ENCODE assay signal across 20 cellular contexts in the genomic region with DNA sequence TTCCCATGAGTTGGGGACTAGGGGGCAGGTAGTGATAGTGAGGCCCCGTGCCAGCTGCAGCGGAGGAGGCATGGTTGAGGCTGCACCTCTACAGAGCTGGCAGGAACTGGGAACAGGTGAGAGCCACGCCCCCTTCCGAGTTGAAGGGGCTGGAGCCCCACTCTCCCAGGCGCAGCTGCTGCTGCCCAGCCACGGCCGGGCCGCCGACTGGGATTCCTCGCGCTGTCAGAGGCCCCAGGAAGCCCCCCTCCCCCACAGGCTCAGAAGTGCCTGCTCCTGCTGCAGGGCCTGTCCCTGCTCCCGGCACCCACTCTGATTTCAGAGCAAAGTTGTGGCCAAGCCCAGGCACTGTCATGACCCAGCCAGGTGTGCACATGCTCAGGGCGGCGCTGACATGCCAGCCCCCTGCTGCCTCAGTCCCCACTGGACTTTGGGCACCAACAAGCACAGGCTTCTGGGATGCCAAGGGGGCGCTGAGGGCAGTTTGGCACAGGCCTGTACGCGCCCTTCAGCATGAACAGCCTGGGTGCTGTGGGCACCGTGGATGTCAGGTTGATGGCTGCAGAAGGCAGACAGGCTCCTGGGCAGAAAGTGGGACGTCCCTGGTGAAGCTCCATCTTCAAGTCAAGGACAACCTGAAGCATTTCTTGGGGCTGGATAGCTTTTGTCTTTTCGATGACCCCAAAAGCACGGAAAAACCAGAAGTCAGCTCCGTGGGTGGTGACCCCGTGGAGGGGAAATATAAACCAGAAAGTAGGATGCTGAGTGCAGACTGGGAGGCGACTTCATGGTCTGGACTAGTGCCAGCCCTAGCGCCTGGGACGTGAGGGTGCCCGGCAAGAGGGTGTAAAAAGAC.
DNase-seq lines count a peak whose midpoint lies in the region; ATAC-seq, FAIRE-seq and TF ChIP-seq lines count a peak whose summit lies in the region.
"Had no signal": no experiment of that assay in that cellular context is flagged by ENCODE, and none has a peak within 500 bp of the region (broad histone marks: within the 10 kb centered on the region; RNA-seq: fewer than 3 reads in every experiment).

No MANE protein-coding gene starts in this region.

- H3K56ac ChIP-seq in H1 (replicated peaks; ENCODE audit: insufficient read length, low read depth, low read length): peak overlapping the region; percentile 6

- no peaks in the 10 kb centered on the region for H3K9me3 ChIP-seq in H1 (ENCODE audit: insufficient read depth in 2 of 2, low read depth in 1 of 2, low read length in 1 of 2)
- no peaks in the 10 kb centered on the region for H3K9me3 ChIP-seq in neuronal stem cell (replicated peaks in 1 of 2; ENCODE audit: control insufficient read depth in 2 of 2, insufficient read depth in 1 of 2, low read depth in 1 of 2, low read length in 2 of 2)
- no peaks in the 10 kb centered on the region for H3K9me3 ChIP-seq in T-helper 17 cell (ENCODE audit: control insufficient read depth, low read length, poor library complexity, severe bottlenecking)
- H3K9me3 ChIP-seq: right atrium auricular region, testis had no signal

- H3K4me1 ChIP-seq in H1 (replicated peaks in 1 of 4; ENCODE audit: control insufficient read depth in 3 of 4, insufficient read depth in 4 of 4, low read length in 3 of 4) (peaks cover 0 to 10% (median 8%) of the 10 kb centered on the region in 4 experiments; a peak in 6 of 7 replicates), neuronal stem cell (ENCODE audit: control insufficient read depth in 2 of 2, insufficient read depth in 1 of 2, low read depth in 1 of 2, low read length in 2 of 2) (peaks cover 12 to 32% of the 10 kb centered on the region in 2 donors)
- H3K4me1 ChIP-seq: right atrium auricular region, testis had no signal

- no peak overlapping the region for H3K4ac ChIP-seq in H1 (replicated peaks; ENCODE audit: insufficient read length, low read depth, low read length)
- peak overlapping the region; percentile 80 for H3K4ac ChIP-seq in neuronal stem cell (ENCODE audit: low read length)

- H2BK15ac ChIP-seq in H1 (ENCODE audit: low read length) (peak overlapping the region; percentile 41; the same call in 1 of the 2 replicates), neuronal stem cell (ENCODE audit: low read length) (peak overlapping the region; percentile 95)

- H2AK5ac ChIP-seq in H1 (ENCODE audit: low read depth, low read length) (no peak overlapping the region; the same call in 1 of the 2 replicates), neuronal stem cell (ENCODE audit: low read depth, low read length) (peak overlapping the region; percentile 90)

- H3K23ac ChIP-seq in H1 (ENCODE audit: insufficient read length) (no peak overlapping the region), neuronal stem cell (ENCODE audit: low read depth, low read length, poor library complexity) (peak overlapping the region; percentile 57)

- H3K36me3 Mint-ChIP-seq in activated naive CD4-positive, alpha-beta T cell treated with anti-CD3 and anti-CD28 coated beads, Interleukin-2, amount 50 U/mL, for 72 hours: peaks cover 0 to 15% of the 10 kb centered on the region in 2 donors
- peaks cover 2% of the 10 kb centered on the region for H3K36me3 Mint-ChIP-seq in T-helper 17 cell (ENCODE audit: low read depth)

- TF ChIP-seq CTCF in H1 (IDR thresholded peaks at IDR 0.05; ENCODE audit: control extremely low read depth in 1 of 3, insufficient read depth in 1 of 3, low read depth in 1 of 3, low read length in 3 of 3) (no peak), GM10248 (IDR thresholded peaks at IDR 0.05; ENCODE audit: control extremely low read depth, extremely low read depth, low read depth, missing control alignments) (no peak)

- H2BK12ac ChIP-seq in H1 (ENCODE audit: low read depth, low read length): 0 out of 2 replicates have a peak overlapping the region, but pooled peaks have one; percentile 42
- H2BK12ac ChIP-seq in neuronal stem cell (ENCODE audit: low read length): peak overlapping the region; percentile 98

- TF ChIP-seq RAD21 in H1 (IDR thresholded peaks at IDR 0.05 in 1 of 2, conservative IDR thresholded peaks at IDR 0.05 in 1 of 2; ENCODE audit: low read depth in 2 of 2, low read length in 2 of 2): 0 out of 4 replicates have a peak, but pooled peaks have one; percentile 5 to 23

- H4K8ac ChIP-seq in H1 (ENCODE audit: extremely low read depth, insufficient read depth, low read length) (no peak overlapping the region), neuronal stem cell (ENCODE audit: low read depth, low read length) (peak overlapping the region; percentile 90)

- H4K20me1 ChIP-seq in H1 (replicated peaks in 1 of 2; ENCODE audit: control insufficient read depth in 1 of 2, insufficient read depth in 2 of 2, low read length in 2 of 2): peaks cover 0 to 2% of the 10 kb centered on the region in 2 experiments

- H3K27me3 Mint-ChIP-seq in T-helper 17 cell: no peaks in the 10 kb centered on the region
- H3K27me3 Mint-ChIP-seq: activated CD4-positive, alpha-beta T cell treated with anti-CD3 and anti-CD28 coated beads, Interleukin-2, amount 10 ng/mL, durations not matched to agents 24 days and 14 days; CD4-positive, alpha-beta T cell; stimulated activated memory B cell treated with anti-CD40 and anti-IgM and Interleukin-4, amounts not matched to agents 10 μg/mL and 1 μg/mL and 100 μg/mL, for 72 hours had no signal

- CTCF ChIA-PET in H1 (lab: Charles Lee; ENCODE audit: partially characterized antibody): interaction anchor here (1.0 to 1.8 kb wide), 7 partner anchors 9 to 678 kb away, joined by 3 to 5 read pairs (median 3); no protein-coding TSS in a partner anchor
- CTCF ChIA-PET in GM10248 (lab: Yijun Ruan, JAX): interaction anchor here (1.2 kb wide), 1 partner anchor 13 kb away, joined by 4 read pairs; no protein-coding TSS in a partner anchor

- no peak overlapping the region for H3K14ac ChIP-seq in H1 (ENCODE audit: insufficient read length)
- H3K14ac ChIP-seq in neuronal stem cell (ENCODE audit: low read length): peak overlapping the region; percentile 50

- no peaks in the 10 kb centered on the region for H3K9me3 Mint-ChIP-seq in activated naive CD4-positive, alpha-beta T cell treated with anti-CD3 and anti-CD28 coated beads, Interleukin-2, amount 50 U/mL, for 72 hours
- H3K9me3 Mint-ChIP-seq: activated CD4-positive, alpha-beta T cell treated with anti-CD3 and anti-CD28 coated beads, Interleukin-2, amount 10 ng/mL, durations not matched to agents 24 days and 14 days; CD4-positive, alpha-beta T cell; stimulated activated memory B cell treated with anti-CD40 and anti-IgM and Interleukin-4, amounts not matched to agents 10 μg/mL and 1 μg/mL and 100 μg/mL, for 72 hours had no signal

- DNase-seq in NCI-H748 (lab: John Stamatoyannopoulos, UW; ENCODE audit: unreplicated experiment) (peak; percentile 42), NCI-H748 treated with DMSO at 0.1 percent for 48 hours (lab: John Stamatoyannopoulos, UW) (no peak), Kasumi-1 (lab: John Stamatoyannopoulos, UW) (peak; percentile 33), H1 (ENCODE audit: low read depth in 1 of 2, low spot score in 2 of 2) (peak; percentile 21 to 81), neuronal stem cell (ENCODE audit: low spot score) (no peak), GM10248 (ENCODE audit: extremely low spot score) (no peak), T-helper 17 cell (no peak)
- no peak for DNase-seq in activated naive CD4-positive, alpha-beta T cell treated with anti-CD3 and anti-CD28 coated beads, Interleukin-2, amount 50 U/mL, for 72 hours (ENCODE audit: low spot score in 2 of 2)
- DNase-seq: activated CD4-positive, alpha-beta T cell treated with anti-CD3 and anti-CD28 coated beads, Interleukin-2, amount 10 ng/mL, durations not matched to agents 24 days and 14 days; activated CD8-positive, alpha-beta memory T cell treated with anti-CD3 and anti-CD28 coated beads, Interleukin-2, amount 50 U/mL, for 48 hours; activated effector memory CD4-positive, alpha-beta T cell treated with anti-CD3 and anti-CD28 coated beads, Interleukin-2, amount 50 U/mL, for 16 hours; CD4-positive, alpha-beta T cell; GOT3; NCI-H1436 treated with DMSO at 0.1 percent for 48 hours; NCI-H446; SW 1271; testis had no signal

- peaks cover 7% of the 10 kb centered on the region for H3K4me1 Mint-ChIP-seq in T-helper 17 cell
- H3K4me1 Mint-ChIP-seq: activated CD4-positive, alpha-beta T cell treated with anti-CD3 and anti-CD28 coated beads, Interleukin-2, amount 10 ng/mL, durations not matched to agents 24 days and 14 days; stimulated activated memory B cell treated with anti-CD40 and anti-IgM and Interleukin-4, amounts not matched to agents 10 μg/mL and 1 μg/mL and 100 μg/mL, for 72 hours had no signal

- H3K4me2 ChIP-seq in H1 (ENCODE audit: insufficient read depth in 1 of 2, low read depth in 2 of 2, low read length in 2 of 2) (peak overlapping the region; percentile 4 to 41; a peak in 3 of 4 replicates), neuronal stem cell (ENCODE audit: insufficient read depth, low read length, poor library complexity, severe bottlenecking) (no peak overlapping the region)

- H3K18ac ChIP-seq in H1 (ENCODE audit: extremely low read depth, low read length) (peak overlapping the region; percentile 63), neuronal stem cell (ENCODE audit: low read length) (peak overlapping the region; percentile 95)

- H3K79me1 ChIP-seq in H1 (ENCODE audit: low read depth, low read length) (no peaks in the 10 kb centered on the region), neuronal stem cell (ENCODE audit: low read depth, low read length) (no peaks in the 10 kb centered on the region)

- H2BK5ac ChIP-seq in H1 (ENCODE audit: low read depth, low read length) (peak overlapping the region; percentile 38; the same call in 1 of the 2 replicates), neuronal stem cell (ENCODE audit: low read length) (peak overlapping the region; percentile 43)

- no peaks in the 10 kb centered on the region for H3K23me2 ChIP-seq in H1 (ENCODE audit: low read depth, low read length)

- no peak overlapping the region for H3K27ac Mint-ChIP-seq in activated naive CD4-positive, alpha-beta T cell treated with anti-CD3 and anti-CD28 coated beads, Interleukin-2, amount 50 U/mL, for 72 hours
- no peak overlapping the region for H3K27ac Mint-ChIP-seq in T-helper 17 cell
- H3K27ac Mint-ChIP-seq: activated CD4-positive, alpha-beta T cell treated with anti-CD3 and anti-CD28 coated beads, Interleukin-2, amount 10 ng/mL, durations not matched to agents 24 days and 14 days; CD4-positive, alpha-beta T cell; stimulated activated memory B cell treated with anti-CD40 and anti-IgM and Interleukin-4, amounts not matched to agents 10 μg/mL and 1 μg/mL and 100 μg/mL, for 72 hours had no signal

- no peak for TF ChIP-seq POLR2A in H1 (IDR thresholded peaks at IDR 0.05; ENCODE audit: control extremely low read depth in 1 of 2, low read depth in 2 of 2, low read length in 2 of 2)

- no peaks in the 10 kb centered on the region for H3K79me2 ChIP-seq in H1 (ENCODE audit: control insufficient read depth in 1 of 2, insufficient read depth in 2 of 2, low read length in 2 of 2)

- H2AFZ ChIP-seq in H1 (ENCODE audit: low read length) (no peak overlapping the region), neuronal stem cell (ENCODE audit: low read length) (no peak overlapping the region)

- H3K4me3 ChIP-seq in H1 (ENCODE audit: extremely low read depth in 1 of 4, insufficient read depth in 2 of 4, low read depth in 3 of 4, low read length in 4 of 4) (peak overlapping the region in 1 of 4 experiments; percentile 28; a peak in 2 of 8 replicates), neuronal stem cell (ENCODE audit: low read length in 2 of 2) (no peak overlapping the region)
- H3K4me3 ChIP-seq: cardiac muscle cell, right atrium auricular region, testis had no signal

- no peak overlapping the region for H3K27ac ChIP-seq in H1 (ENCODE audit: low read depth, low read length)
- no peak overlapping the region for H3K27ac ChIP-seq in neuronal stem cell (replicated peaks; ENCODE audit: low read length)
- H3K27ac ChIP-seq: cardiac muscle cell, right atrium auricular region, testis had no signal

- H3K27me3 ChIP-seq in H1 (replicated peaks in 1 of 4; ENCODE audit: control insufficient read depth in 3 of 4, extremely low read depth in 1 of 4, insufficient read depth in 3 of 4, low read length in 3 of 4) (no peaks in the 10 kb centered on the region), neuronal stem cell (ENCODE audit: control insufficient read depth in 3 of 3, insufficient read depth in 3 of 3, low read depth in 1 of 3, low read length in 3 of 3) (no peaks in the 10 kb centered on the region)
- H3K27me3 ChIP-seq: cardiac muscle cell, right atrium auricular region, testis had no signal

- H3K9ac ChIP-seq in H1 (replicated peaks in 1 of 4; ENCODE audit: extremely low read depth in 1 of 4, low read depth in 3 of 4, low read length in 3 of 4): no peak overlapping the region
- H3K9ac ChIP-seq in neuronal stem cell (ENCODE audit: low read depth, low read length, poor library complexity): peak overlapping the region; percentile 83

- 69% methylated on average over 27 of the region's 27 CpGs; no CpG with 5 or more reads in 1 of the 2 experiments for WGBS in H1 (ENCODE audit: extremely low coverage in 1 of 2, insufficient coverage in 1 of 2, insufficient read length in 1 of 2, insufficient replicate concordance in 2 of 2, low coverage in 1 of 2, low lambda C conversion rate in 2 of 2, missing lambda C conversion rate in 1 of 2), 2 experiments
- WGBS in neuronal stem cell (ENCODE audit: extremely low coverage in 2 of 2, insufficient read length in 2 of 2, insufficient replicate concordance in 1 of 2), 2 donors: no CpG with 5 or more reads among the region's 27 CpGs

- ATAC-seq in activated naive CD4-positive, alpha-beta T cell treated with anti-CD3 and anti-CD28 coated beads, Interleukin-2, amount 50 U/mL, for 72 hours: no peak
- no peak for ATAC-seq in T-helper 17 cell
- ATAC-seq: stimulated activated memory B cell treated with anti-CD40 and anti-IgM and Interleukin-4, amounts not matched to agents 10 μg/mL and 1 μg/mL and 100 μg/mL, for 72 hours had no signal

- no peak overlapping the region for H3K4me3 Mint-ChIP-seq in T-helper 17 cell
- H3K4me3 Mint-ChIP-seq: activated CD4-positive, alpha-beta T cell treated with anti-CD3 and anti-CD28 coated beads, Interleukin-2, amount 10 ng/mL, durations not matched to agents 24 days and 14 days; CD4-positive, alpha-beta T cell; stimulated activated memory B cell treated with anti-CD40 and anti-IgM and Interleukin-4, amounts not matched to agents 10 μg/mL and 1 μg/mL and 100 μg/mL, for 72 hours had no signal

- no peak overlapping the region; the same call in 1 of the 2 replicates for H2BK20ac ChIP-seq in H1 (ENCODE audit: low read length)

- H4K5ac ChIP-seq in H1 (ENCODE audit: insufficient read length, low read depth, low read length): no peak overlapping the region

- no peak for TF ChIP-seq EP300 in H1 (IDR thresholded peaks at IDR 0.05; ENCODE audit: borderline replicate concordance in 1 of 2, low read depth in 2 of 2, low read length in 2 of 2)

- H3K36me3 ChIP-seq in H1 (ENCODE audit: control insufficient read depth in 2 of 4, insufficient read depth in 4 of 4, low read length in 3 of 4) (no peaks in the 10 kb centered on the region), neuronal stem cell (replicated peaks in 1 of 2; ENCODE audit: control insufficient read depth in 2 of 2, insufficient read depth in 2 of 2, low read length in 2 of 2) (peaks cover 0 to 4% of the 10 kb centered on the region in 2 donors)
- H3K36me3 ChIP-seq: cardiac muscle cell, right atrium auricular region had no signal

- no peak for FAIRE-seq in H1 (lab: Jason Lieb, UNC)

- POLR2A ChIA-PET in H1 (lab: Charles Lee; ENCODE audit: partially characterized antibody): no interaction called here
- POLR2A ChIA-PET in GM10248 (lab: Yijun Ruan, JAX): no interaction called here

- H4K91ac ChIP-seq in H1 (replicated peaks; ENCODE audit: insufficient read length, low read length) (no peak overlapping the region), neuronal stem cell (ENCODE audit: low read depth, low read length, poor library complexity) (peak overlapping the region; percentile 38)

- peak overlapping the region; percentile 25 for H2BK120ac ChIP-seq in H1 (replicated peaks; ENCODE audit: low read depth, low read length)
- H2BK120ac ChIP-seq in neuronal stem cell (ENCODE audit: low read depth, low read length): peak overlapping the region; percentile 84

Comparison
In these comparisons a context has a peak if more than half of its experiments do, and no peak if none do; other contexts are left out.
1. DNase-seq: peak in NCI-H748 (single experiment), Kasumi-1 (2 of 2) and H1 (2 of 2); none in NCI-H748 treated with DMSO at 0.1 percent for 48 hours (single experiment), neuronal stem cell (single experiment), activated naive CD4-positive, alpha-beta T cell treated with anti-CD3 and anti-CD28 coated beads, Interleukin-2, amount 50 U/mL, for 72 hours (0 of 2), GM10248 (single experiment) and T-helper 17 cell (0 of 3).